Comparison of ENCODE assay signal across 1 cellular context in genomic region chr17:79027925-79028491, GRCh38.
TF ChIP-seq lines count a peak whose summit lies in the region.

No MANE protein-coding gene starts in this region.

TF ChIP-seq in H1, 55 proteins besides CTCF, POLR2A, EP300 and RAD21:
- TF ChIP-seq POU5F1 (IDR thresholded peaks at IDR 0.05; ENCODE audit: low read depth, low read length) (no peak), E2F6 (IDR thresholded peaks at IDR 0.05) (no peak), KDM4A (IDR thresholded peaks at IDR 0.05; ENCODE audit: low read depth, low read length, severe bottlenecking) (no peak), ATF2 (IDR thresholded peaks at IDR 0.05; ENCODE audit: low read length) (no peak), CHD1 (IDR thresholded peaks at IDR 0.05; ENCODE audit: low read depth, low read length) (no peak), MAFK (IDR thresholded peaks at IDR 0.05; ENCODE audit: low read depth, low read length) (no peak), CREB1 (IDR thresholded peaks at IDR 0.05) (no peak), JUN (IDR thresholded peaks at IDR 0.05; ENCODE audit: low read depth, low read length) (no peak), KDM1A (IDR thresholded peaks at IDR 0.05; ENCODE audit: borderline replicate concordance, low read length) (no peak), NANOG (IDR thresholded peaks at IDR 0.05; ENCODE audit: insufficient read depth, low read depth, low read length, poor library complexity, severe bottlenecking) (no peak), YY1 (IDR thresholded peaks at IDR 0.05; ENCODE audit: low read depth, low read length) (no peak), SRF (IDR thresholded peaks at IDR 0.05; ENCODE audit: low read depth, low read length) (no peak), BRCA1 (IDR thresholded peaks at IDR 0.05; ENCODE audit: low read depth, low read length) (no peak), NRF1 (IDR thresholded peaks at IDR 0.05; ENCODE audit: low read depth, low read length) (no peak), JUND (IDR thresholded peaks at IDR 0.05; ENCODE audit: low read length) (no peak), SIRT6 (IDR thresholded peaks at IDR 0.05; ENCODE audit: low read length) (no peak), CEBPB (IDR thresholded peaks at IDR 0.05; ENCODE audit: low read depth, low read length) (no peak), CHD7 (IDR thresholded peaks at IDR 0.05; ENCODE audit: insufficient replicate concordance, low read length) (no peak)
